ENCODE assay signal across 20 cellular contexts in the genomic region with DNA sequence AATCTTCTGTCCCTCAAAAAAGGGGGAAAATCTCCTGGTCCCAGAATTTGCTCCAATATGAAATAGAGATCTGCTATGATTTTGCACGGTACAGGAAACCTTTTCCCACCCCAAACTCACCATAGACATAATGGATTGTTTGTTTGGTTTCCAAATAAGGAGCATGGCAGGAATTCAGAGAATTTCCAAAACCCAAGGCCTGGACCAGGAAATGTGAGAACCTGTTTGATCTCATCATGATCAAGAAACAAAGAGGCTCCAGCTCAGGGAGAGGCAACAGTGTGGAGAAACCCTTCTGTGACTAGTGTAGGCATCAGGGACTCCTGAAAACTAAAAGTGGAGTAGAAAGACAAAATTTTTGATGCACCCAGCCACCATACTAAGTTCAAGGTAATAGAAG.
"Had no signal": no experiment of that assay in that cellular context is flagged by ENCODE, and none has a peak within 500 bp of the region (broad histone marks: within the 10 kb centered on the region; RNA-seq: fewer than 3 reads in every experiment).

No MANE protein-coding gene starts in this region.

- H3K4me1 ChIP-seq: upper lobe of left lung had no signal

- H3K9me3 Mint-ChIP-seq: activated CD4-positive, alpha-beta T cell treated with anti-CD3 and anti-CD28 coated beads, Interleukin-2, amount 10 ng/mL, durations not matched to agents 7 days and 5 days; activated naive CD8-positive, alpha-beta T cell treated with anti-CD3 and anti-CD28 coated beads for 36 hours had no signal

- H3K4me1 Mint-ChIP-seq: activated CD4-positive, alpha-beta T cell treated with anti-CD3 and anti-CD28 coated beads, Interleukin-2, amount 10 ng/mL, durations not matched to agents 7 days and 5 days; activated naive CD8-positive, alpha-beta T cell treated with anti-CD3 and anti-CD28 coated beads for 36 hours; stimulated activated naive CD8-positive, alpha-beta T cell treated with anti-CD3 and anti-CD28 coated beads, Interleukin-15, amount 100 ng/mL, for 72 hours had no signal

- H3K27ac ChIP-seq: upper lobe of left lung had no signal

- H3K27me3 ChIP-seq: upper lobe of left lung had no signal

- H3K4me3 Mint-ChIP-seq: activated CD4-positive, alpha-beta T cell treated with anti-CD3 and anti-CD28 coated beads, Interleukin-2, amount 10 ng/mL, durations not matched to agents 7 days and 5 days; activated naive CD8-positive, alpha-beta T cell treated with anti-CD3 and anti-CD28 coated beads for 36 hours; activated T-helper 1 cell treated with anti-CD3 and anti-CD28 coated beads, Interleukin-12 subunit alpha, Interleukin-12 subunit beta, Interleukin-2, Interleukin-4 antibody, amounts not matched to agents 30 ng/mL and 10 ng/mL and 1 ng/mL, durations not matched to agents 14 hours and 24 hours and 36 hours; dendritic cell treated with granulocyte-macrophage colony-stimulating factor and Interleukin-4, amounts not matched to agents 40 ng/mL and 50 ng/mL, for 4 days; natural killer cell treated with Interleukin-12 subunit alpha and Interleukin-12 subunit beta and Interleukin-15 and Interleukin-18, amount 100 ng/mL, for 72 hours; stimulated activated naive CD8-positive, alpha-beta T cell treated with anti-CD3 and anti-CD28 coated beads, Interleukin-15, amount 100 ng/mL, for 72 hours; T-helper 2 cell treated with Interferon-gamma antibody and Interleukin-4, amounts not matched to agents 5 μg/mL and 100 μg/mL, for 36 hours had no signal

- H3K36me3 Mint-ChIP-seq: activated naive CD8-positive, alpha-beta T cell treated with anti-CD3 and anti-CD28 coated beads for 36 hours; natural killer cell treated with Interleukin-12 subunit alpha and Interleukin-12 subunit beta and Interleukin-15 and Interleukin-18, amount 100 ng/mL, for 72 hours had no signal

- DNase-seq: activated CD4-positive, alpha-beta T cell treated with anti-CD3 and anti-CD28 coated beads, Interleukin-2, amount 10 ng/mL, durations not matched to agents 7 days and 5 days; activated CD4-positive, CD25-positive, alpha-beta regulatory T cell; activated CD8-positive, alpha-beta memory T cell treated with anti-CD3 and anti-CD28 coated beads, Interleukin-2, amount 50 U/mL, for 48 hours; activated naive CD8-positive, alpha-beta T cell treated with anti-CD3 and anti-CD28 coated beads for 36 hours; cerebellar nuclear complex; effector memory CD4-positive, alpha-beta T cell; foreskin fibroblast; glutamatergic neuron; hypothalamus; left colon; mammary epithelial cell; right cardiac atrium; stimulated activated naive CD8-positive, alpha-beta T cell treated with anti-CD3 and anti-CD28 coated beads, Interleukin-15, amount 100 ng/mL, for 72 hours; upper lobe of left lung had no signal

- H3K27ac Mint-ChIP-seq: activated CD4-positive, alpha-beta T cell treated with anti-CD3 and anti-CD28 coated beads, Interleukin-2, amount 10 ng/mL, durations not matched to agents 7 days and 5 days; activated naive CD8-positive, alpha-beta T cell treated with anti-CD3 and anti-CD28 coated beads for 36 hours; activated T-helper 1 cell treated with anti-CD3 and anti-CD28 coated beads, Interleukin-12 subunit alpha, Interleukin-12 subunit beta, Interleukin-2, Interleukin-4 antibody, amounts not matched to agents 30 ng/mL and 10 ng/mL and 1 ng/mL, durations not matched to agents 14 hours and 24 hours and 36 hours; dendritic cell treated with granulocyte-macrophage colony-stimulating factor and Interleukin-4, amounts not matched to agents 40 ng/mL and 50 ng/mL, for 4 days; natural killer cell treated with Interleukin-12 subunit alpha and Interleukin-12 subunit beta and Interleukin-15 and Interleukin-18, amount 100 ng/mL, for 72 hours; progenitor cell of endocrine pancreas; stimulated activated naive CD8-positive, alpha-beta T cell treated with anti-CD3 and anti-CD28 coated beads, Interleukin-15, amount 100 ng/mL, for 72 hours; T-helper 2 cell treated with Interferon-gamma antibody and Interleukin-4, amounts not matched to agents 5 μg/mL and 100 μg/mL, for 36 hours had no signal

- H3K27me3 Mint-ChIP-seq: activated CD4-positive, alpha-beta T cell treated with anti-CD3 and anti-CD28 coated beads, Interleukin-2, amount 10 ng/mL, durations not matched to agents 7 days and 5 days; activated naive CD8-positive, alpha-beta T cell treated with anti-CD3 and anti-CD28 coated beads for 36 hours; dendritic cell treated with granulocyte-macrophage colony-stimulating factor and Interleukin-4, amounts not matched to agents 40 ng/mL and 50 ng/mL, for 4 days; natural killer cell treated with Interleukin-12 subunit alpha and Interleukin-12 subunit beta and Interleukin-15 and Interleukin-18, amount 100 ng/mL, for 72 hours; progenitor cell of endocrine pancreas; stimulated activated naive CD8-positive, alpha-beta T cell treated with anti-CD3 and anti-CD28 coated beads, Interleukin-15, amount 100 ng/mL, for 72 hours had no signal

- H3K4me2 ChIP-seq: smooth muscle cell had no signal

- H3K36me3 ChIP-seq: upper lobe of left lung had no signal

- H3K4me3 ChIP-seq: smooth muscle cell, upper lobe of left lung had no signal

- ATAC-seq: left colon; natural killer cell treated with Interleukin-12 subunit alpha and Interleukin-12 subunit beta and Interleukin-15 and Interleukin-18, amount 100 ng/mL, for 72 hours; right cardiac atrium; stimulated activated naive CD8-positive, alpha-beta T cell treated with anti-CD3 and anti-CD28 coated beads, Interleukin-15, amount 100 ng/mL, for 72 hours had no signal

- H3K9me3 ChIP-seq: upper lobe of left lung had no signal
